In the genomic region with DNA sequence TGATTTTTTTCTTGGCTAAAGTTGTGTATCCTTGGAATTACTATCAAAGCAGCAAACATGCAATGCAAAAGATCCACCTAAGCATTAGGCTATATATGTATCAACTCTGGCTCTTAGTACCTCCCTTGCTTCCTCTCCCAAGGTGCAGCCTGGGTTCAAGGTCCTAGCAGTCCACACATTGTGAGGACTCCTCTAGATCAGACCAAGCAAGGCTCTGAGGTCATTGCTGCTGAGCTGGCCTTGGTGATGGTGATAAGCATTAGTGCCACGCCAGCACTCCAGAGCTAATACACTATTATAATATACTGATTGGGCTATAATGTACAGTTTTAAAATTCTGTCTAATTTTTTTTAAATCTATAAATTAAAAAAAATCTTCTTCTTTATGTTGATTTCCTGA, we compare ENCODE assay signal across 19 cellular contexts.
DNase-seq lines count a peak whose midpoint lies in the region; ATAC-seq, FAIRE-seq and TF ChIP-seq lines count a peak whose summit lies in the region.
"Had no signal": no experiment of that assay in that cellular context is flagged by ENCODE, and none has a peak within 500 bp of the region (broad histone marks: within the 10 kb centered on the region; RNA-seq: fewer than 3 reads in every experiment).

No MANE protein-coding gene starts in this region.

- BruUV-seq in K562 (replicated peaks; lab: Mats Ljungman, UMichigan): no TSS peak

- no peaks in the 10 kb centered on the region for H3K79me1 ChIP-seq in mesenchymal stem cell (replicated peaks; ENCODE audit: low read length, poor library complexity, severe bottlenecking)

- no peaks in the 10 kb centered on the region for H4K20me1 ChIP-seq in K562 (replicated peaks; ENCODE audit: control insufficient read depth, insufficient read depth, low read length)

- ATAC-seq in K562 (peak; percentile 72), HG02678 (IDR thresholded peaks at IDR 0.05; ENCODE audit: unreplicated experiment) (no peak), HG02623 (IDR thresholded peaks at IDR 0.05; ENCODE audit: unreplicated experiment) (no peak)

- no peak for TF ChIP-seq POLR2A in GM12892 (IDR thresholded peaks at IDR 0.05; ENCODE audit: low read depth, low read length)
- TF ChIP-seq POLR2A in K562 (conservative IDR thresholded peaks at IDR 0.05): no peak

- TF ChIP-seq RAD21 in K562 (CRISPR knock-in tag; conservative IDR thresholded peaks at IDR 0.05 in 1 of 2, IDR thresholded peaks at IDR 0.05 in 1 of 2): no peak

- H3K18ac ChIP-seq in mesenchymal stem cell (ENCODE audit: low read depth in 1 of 2, low read length in 2 of 2): peak overlapping the region in 1 of 2 experiments; percentile 52

- no peak overlapping the region for H3K4ac ChIP-seq in mesenchymal stem cell (ENCODE audit: low read depth in 1 of 2, low read length in 2 of 2)

- H3K4me3 ChIP-seq in K562 (no peak overlapping the region), mesenchymal stem cell (ENCODE audit: insufficient read depth in 1 of 2, low read depth in 1 of 2, low read length in 2 of 2) (no peak overlapping the region)

- TF ChIP-seq EP300 in K562 (IDR thresholded peaks at IDR 0.05; ENCODE audit: low read length): no peak

- H3K9me3 ChIP-seq in K562 (replicated peaks; ENCODE audit: control insufficient read depth, insufficient read depth, low read depth, low read length) (no peaks in the 10 kb centered on the region), mesenchymal stem cell (ENCODE audit: control insufficient read depth, low read length) (no peaks in the 10 kb centered on the region)
- H3K9me3 ChIP-seq: BE2C had no signal

- H3K4me1 ChIP-seq in K562 (replicated peaks in 1 of 2; ENCODE audit: control insufficient read depth in 2 of 2, insufficient read depth in 2 of 2, low read length in 2 of 2) (peaks cover 4 to 30% of the 10 kb centered on the region in 2 experiments; a peak in 4 of 5 replicates), mesenchymal stem cell (ENCODE audit: control insufficient read depth, insufficient read depth, low read depth, low read length) (no peaks in the 10 kb centered on the region)

- TF ChIP-seq CTCF in K562 (IDR thresholded peaks at IDR 0.05 in 2 of 3, conservative IDR thresholded peaks at IDR 0.05 in 1 of 3; ENCODE audit: insufficient read depth in 2 of 3, low read depth in 1 of 3, low read length in 3 of 3): no peak

- no peak overlapping the region for H2BK15ac ChIP-seq in mesenchymal stem cell (ENCODE audit: low read depth, poor library complexity, severe bottlenecking)

- 63% methylated on average over 1 of the region's 1 CpG for WGBS in K562 (ENCODE audit: insufficient coverage, low coverage, missing lambda C conversion rate)
- WGBS in mesenchymal stem cell: no CpG with 5 or more reads among the region's 1 CpG

- H2BK5ac ChIP-seq in mesenchymal stem cell (ENCODE audit: low read depth, low read length, poor library complexity, severe bottlenecking): no peak overlapping the region

- peak overlapping the region; percentile 61 for H4K91ac ChIP-seq in mesenchymal stem cell (ENCODE audit: low read length)

- FAIRE-seq in GM12892 (lab: Jason Lieb, UNC) (peak; percentile 14), K562 (lab: Jason Lieb, UNC) (no peak)
- FAIRE-seq: D721Med, H1 had no signal

- no peaks in the 10 kb centered on the region for H3K36me3 ChIP-seq in K562 (ENCODE audit: control insufficient read depth, insufficient read depth, low read length)
- no peaks in the 10 kb centered on the region for H3K36me3 ChIP-seq in mesenchymal stem cell (ENCODE audit: control insufficient read depth in 1 of 2, insufficient read depth in 2 of 2, low read depth in 1 of 2, low read length in 2 of 2)
- H3K36me3 ChIP-seq: BE2C had no signal

- H3K23ac ChIP-seq in mesenchymal stem cell (ENCODE audit: low read length in 2 of 2): no peak overlapping the region

- no peak overlapping the region for H4K8ac ChIP-seq in mesenchymal stem cell (ENCODE audit: low read length)

- H3K79me2 ChIP-seq in K562 (ENCODE audit: control insufficient read depth, insufficient read depth, low read length): no peaks in the 10 kb centered on the region

- POLR2A ChIA-PET in K562 (lab: Yijun Ruan, JAX): interaction anchor here (1.0 kb wide), 1 partner anchor 15 kb away, joined by 3 read pairs; no protein-coding TSS in a partner anchor

- intact Hi-C loops in K562 (cut with micrococcal nuclease) (loop anchor here (5.0 kb wide), 2 partner anchors 60 to 195 kb away; a partner anchor contains a TSS), posterior vena cava (cut with DNase I) (no loop called here)

- no peak overlapping the region for H3K9ac ChIP-seq in K562 (ENCODE audit: insufficient read depth in 1 of 2, low read depth in 2 of 2, low read length in 2 of 2)
- H3K9ac ChIP-seq in mesenchymal stem cell (ENCODE audit: low read length): no peak overlapping the region

- H3K9me1 ChIP-seq in K562 (ENCODE audit: control insufficient read depth, insufficient read depth, low read length): no peaks in the 10 kb centered on the region

- DNase-seq in GM12892 (ENCODE audit: insufficient read length): no peak
- peak in 1 of 4 experiments; percentile 56 for DNase-seq in K562 (ENCODE audit: extremely low read depth in 1 of 4, low spot score in 3 of 4)
- DNase-seq in mesenchymal stem cell: no peak
- DNase-seq in posterior vena cava (ENCODE audit: low spot score): peak; percentile 23
- no peak for DNase-seq in ureter (ENCODE audit: low spot score)
- DNase-seq in NCI-H2107 (lab: John Stamatoyannopoulos, UW): no peak
- DNase-seq: BE2C; C1 segment of cervical spinal cord; CD4-positive, CD25-positive, alpha-beta regulatory T cell; CD8-positive, alpha-beta memory T cell; COR-L47; DMS153; DMS79; GDM1; H9 had no signal

- no peak overlapping the region for H3K4me2 ChIP-seq in K562 (ENCODE audit: insufficient read depth, low read length)
- H3K4me2 ChIP-seq in mesenchymal stem cell (ENCODE audit: low read length, poor library complexity, severe bottlenecking): no peak overlapping the region

- no peak overlapping the region for H2BK120ac ChIP-seq in mesenchymal stem cell (ENCODE audit: low read depth, low read length)

- in situ Hi-C loops in K562 (cut with MboI): no loop called here

- no peak overlapping the region for H2BK12ac ChIP-seq in mesenchymal stem cell (ENCODE audit: low read length in 2 of 2)

- H3K27ac ChIP-seq in K562 (ENCODE audit: extremely low read depth, low read depth, low read length) (peak overlapping the region; percentile 29; the same call in 1 of the 3 replicates), mesenchymal stem cell (ENCODE audit: low read length, poor library complexity, severe bottlenecking) (no peak overlapping the region)

- CTCF ChIA-PET in K562 (lab: Yijun Ruan, JAX; ENCODE audit: low intra/inter-chr PET ratio): no interaction called here

- H2AK5ac ChIP-seq in mesenchymal stem cell (ENCODE audit: low read length, severe bottlenecking): no peak overlapping the region

- H3K14ac ChIP-seq in mesenchymal stem cell (ENCODE audit: low read length in 2 of 2): no peak overlapping the region

- no peaks in the 10 kb centered on the region for H3K27me3 ChIP-seq in K562 (ENCODE audit: control insufficient read depth in 2 of 2, insufficient read depth in 2 of 2, low read length in 2 of 2)
- no peaks in the 10 kb centered on the region for H3K27me3 ChIP-seq in mesenchymal stem cell (ENCODE audit: control insufficient read depth in 1 of 2, insufficient read depth in 1 of 2, low read length in 2 of 2)
- H3K27me3 ChIP-seq: BE2C had no signal

- H2AFZ ChIP-seq in K562 (ENCODE audit: low read depth, low read length): peak overlapping the region; percentile 96; the same call in 1 of the 2 replicates
- H2AFZ ChIP-seq in mesenchymal stem cell (ENCODE audit: low read depth, low read length): no peak overlapping the region
